In genomic region chr21:38921511-38922215, GRCh38 we compare ENCODE assay signal across 14 cellular contexts.
A peak's percentile ranks its signal among the peaks of the same experiment; 100 is the strongest.
DNase-seq lines count a peak whose midpoint lies in the region; ATAC-seq and TF ChIP-seq lines count a peak whose summit lies in the region.
"Had no signal": no experiment of that assay in that cellular context is flagged by ENCODE, and none has a peak within 500 bp of the region (broad histone marks: within the 10 kb centered on the region; RNA-seq: fewer than 3 reads in every experiment).

No MANE protein-coding gene starts in this region.

- DNase-seq in MG63 (peak; percentile 84), mesothelial cell of epicardium (ENCODE audit: low spot score in 2 of 2, unreplicated experiment in 2 of 2) (no peak), tibial artery (no peak), SK-N-DZ (ENCODE audit: low spot score) (no peak), neural progenitor cell (ENCODE audit: low spot score) (no peak)
- DNase-seq in activated CD8-positive, alpha-beta memory T cell treated with anti-CD3 and anti-CD28 coated beads, Interleukin-2, amount 50 U/mL, for 48 hours: no peak
- DNase-seq: activated CD4-positive, alpha-beta T cell treated with anti-CD3 and anti-CD28 coated beads for 1 hour; immature natural killer cell; NCI-H1436; NCI-H82; nephron progenitor cell had no signal

- H3K4me1 Mint-ChIP-seq in mesothelial cell of epicardium: peaks cover 29% of the 10 kb centered on the region
- no peaks in the 10 kb centered on the region for H3K4me1 Mint-ChIP-seq in neural progenitor cell
- H3K4me1 Mint-ChIP-seq: immature natural killer cell had no signal

- H4K20me1 ChIP-seq in neural progenitor cell (ENCODE audit: low read depth): no peaks in the 10 kb centered on the region

- no peak overlapping the region for H3K9ac ChIP-seq in neural progenitor cell

- no peak for ATAC-seq in GM21381 (IDR thresholded peaks at IDR 0.05; ENCODE audit: unreplicated experiment)

- H3K36me3 Mint-ChIP-seq in mesothelial cell of epicardium (no peaks in the 10 kb centered on the region), neural progenitor cell (no peaks in the 10 kb centered on the region)
- H3K36me3 Mint-ChIP-seq: immature natural killer cell had no signal

- H3K4me2 ChIP-seq in neural progenitor cell: no peak overlapping the region

- H3K27ac ChIP-seq in cingulate gyrus (ENCODE audit: low read depth, low read length) (peak overlapping the region; percentile 48), tibial artery (peak overlapping the region; percentile 55 to 65), neural progenitor cell (no peak overlapping the region)

- H3K9me3 Mint-ChIP-seq in mesothelial cell of epicardium: peaks cover 12% of the 10 kb centered on the region
- H3K9me3 Mint-ChIP-seq in neural progenitor cell: no peaks in the 10 kb centered on the region
- H3K9me3 Mint-ChIP-seq: immature natural killer cell had no signal

- H3K27me3 Mint-ChIP-seq in mesothelial cell of epicardium (ENCODE audit: low read depth) (peaks cover 1% of the 10 kb centered on the region), neural progenitor cell (ENCODE audit: insufficient read depth, low read depth) (peaks cover 3% of the 10 kb centered on the region)

- H3K79me2 ChIP-seq in neural progenitor cell (ENCODE audit: low read depth): no peaks in the 10 kb centered on the region

- intact Hi-C loops in tibial artery (cut with DNase I; ENCODE audit: low total_unique reads): loop anchor here (10.0 kb wide), 1 partner anchor 167 kb away; no protein-coding TSS in a partner anchor

- H3K4me3 ChIP-seq in MG63 (no peak overlapping the region), tibial artery (no peak overlapping the region), neural progenitor cell (no peak overlapping the region)

- no peaks in the 10 kb centered on the region for H3K36me3 ChIP-seq in MG63
- no peaks in the 10 kb centered on the region for H3K36me3 ChIP-seq in tibial artery
- H3K36me3 ChIP-seq in neural progenitor cell: no peaks in the 10 kb centered on the region

- H3F3A ChIP-seq in neural progenitor cell (ENCODE audit: low read depth): no peaks in the 10 kb centered on the region

- H2AFZ ChIP-seq in neural progenitor cell (replicated peaks): no peak overlapping the region

- peaks cover 6% of the 10 kb centered on the region for H3K9me3 ChIP-seq in MG63
- no peaks in the 10 kb centered on the region for H3K9me3 ChIP-seq in tibial artery
- no peaks in the 10 kb centered on the region for H3K9me3 ChIP-seq in neural progenitor cell (ENCODE audit: low read depth)

- peaks cover 8 to 54% (median 38%) of the 10 kb centered on the region in 4 donors for H3K4me1 ChIP-seq in tibial artery
- peaks cover 6% of the 10 kb centered on the region for H3K4me1 ChIP-seq in neural progenitor cell

- H3K27ac Mint-ChIP-seq in mesothelial cell of epicardium (peak overlapping the region; percentile 87), neural progenitor cell (no peak overlapping the region)
- H3K27ac Mint-ChIP-seq: activated T-helper 1 cell treated with anti-CD3 and anti-CD28 coated beads, Interleukin-12 subunit alpha, Interleukin-12 subunit beta, Interleukin-2, Interleukin-4 antibody, amounts not matched to agents 30 ng/mL and 10 ng/mL and 1 ng/mL, durations not matched to agents 14 hours and 24 hours and 36 hours; immature natural killer cell; nephron progenitor cell had no signal

- TF ChIP-seq CTCF in mesothelial cell of epicardium (IDR thresholded peaks at IDR 0.05; ENCODE audit: unreplicated experiment): no peak
- no peak for TF ChIP-seq CTCF in tibial artery (IDR thresholded peaks at IDR 0.05)
- TF ChIP-seq CTCF in neural progenitor cell (IDR thresholded peaks at IDR 0.05): no peak

- H3K4me3 Mint-ChIP-seq in mesothelial cell of epicardium (no peak overlapping the region), neural progenitor cell (no peak overlapping the region)
- H3K4me3 Mint-ChIP-seq: activated T-helper 1 cell treated with anti-CD3 and anti-CD28 coated beads, Interleukin-12 subunit alpha, Interleukin-12 subunit beta, Interleukin-2, Interleukin-4 antibody, amounts not matched to agents 30 ng/mL and 10 ng/mL and 1 ng/mL, durations not matched to agents 14 hours and 24 hours and 36 hours; immature natural killer cell; nephron progenitor cell had no signal

- H3K27me3 ChIP-seq in MG63 (no peaks in the 10 kb centered on the region), tibial artery (no peaks in the 10 kb centered on the region), neural progenitor cell (no peaks in the 10 kb centered on the region)
